In genomic region chr3:184715943-184716651, GRCh38 we compare ENCODE assay signal across 11 cellular contexts. TPM values are rescaled to one million over a fixed set of nuclear protein-coding genes. Genes with fewer than 3 reads are reported as not detected.
DNase-seq lines count a peak whose midpoint lies in the region; ATAC-seq and TF ChIP-seq lines count a peak whose summit lies in the region.
"Had no signal": no experiment of that assay in that cellular context is flagged by ENCODE, and none has a peak within 500 bp of the region (broad histone marks: within the 10 kb centered on the region; RNA-seq: fewer than 3 reads in every experiment).

No MANE protein-coding gene starts in this region.

- ATAC-seq in GM23338 (no peak), left lobe of liver (no peak), HG03354 (IDR thresholded peaks at IDR 0.05; ENCODE audit: poor library complexity, severe bottlenecking, unreplicated experiment) (no peak)

- H3K4me1 ChIP-seq in GM23338 (ENCODE audit: insufficient read depth) (peaks cover 33% of the 10 kb centered on the region), spleen (peaks cover under 1 to 38% (median 14%) of the 10 kb centered on the region in 6 donors)

- no peak for TF ChIP-seq CTCF in GM23338 (conservative IDR thresholded peaks at IDR 0.05; ENCODE audit: low read depth in 2 of 2)
- TF ChIP-seq CTCF in MCF 10A (IDR thresholded peaks at IDR 0.05; ENCODE audit: unreplicated experiment), result no peak
- TF ChIP-seq CTCF in spleen (IDR thresholded peaks at IDR 0.05 in 8 of 11, conservative IDR thresholded peaks at IDR 0.05 in 3 of 11), result no peak

- no peaks in the 10 kb centered on the region for H3K9me3 Mint-ChIP-seq in GM23338
- H3K9me3 Mint-ChIP-seq in MCF 10A (ENCODE audit: unreplicated experiment), result no peaks in the 10 kb centered on the region

- no peaks in the 10 kb centered on the region for H3K9me3 ChIP-seq in spleen
- H3K9me3 ChIP-seq: esophagus squamous epithelium had no signal

- no peaks in the 10 kb centered on the region for H4K20me1 ChIP-seq in GM23338 (replicated peaks; ENCODE audit: insufficient read depth)

- intact Hi-C loops in MCF 10A (cut with micrococcal nuclease) (no loop called here), spleen (cut with DNase I; ENCODE audit: low total_unique reads) (no loop called here)

- H3K36me3 Mint-ChIP-seq in GM23338 (ENCODE audit: low read depth), result no peaks in the 10 kb centered on the region
- H3K36me3 Mint-ChIP-seq in MCF 10A (ENCODE audit: insufficient read depth, unreplicated experiment), result peaks cover 14% of the 10 kb centered on the region
- H3K36me3 Mint-ChIP-seq: activated naive CD8-positive, alpha-beta T cell had no signal

- no peaks in the 10 kb centered on the region for H3K27me3 Mint-ChIP-seq in GM23338 (ENCODE audit: insufficient read depth, low read depth, poor library complexity)
- no peaks in the 10 kb centered on the region for H3K27me3 Mint-ChIP-seq in MCF 10A (ENCODE audit: insufficient read depth, unreplicated experiment)
- H3K27me3 Mint-ChIP-seq: activated naive CD8-positive, alpha-beta T cell had no signal

- no TSS peak for BruUV-seq in MCF 10A (replicated peaks; lab: Mats Ljungman, UMichigan)

- no peaks in the 10 kb centered on the region for H3K27me3 ChIP-seq in GM23338 (ENCODE audit: insufficient read depth)
- H3K27me3 ChIP-seq in spleen (replicated peaks in 1 of 7), result no peaks in the 10 kb centered on the region
- H3K27me3 ChIP-seq: esophagus squamous epithelium had no signal

- DNase-seq in GM23338 (ENCODE audit: low spot score) (no peak), MCF 10A (ENCODE audit: unreplicated experiment) (no peak), left lobe of liver (ENCODE audit: low spot score) (peak; percentile 10), spleen (no peak), hepatic stellate cell (ENCODE audit: low spot score) (no peak), SKM-1 treated with dmso at 0.1 percent for 144 hours (lab: John Stamatoyannopoulos, UW; ENCODE audit: unreplicated experiment) (no peak), NCI-H146 (lab: John Stamatoyannopoulos, UW) (no peak)
- DNase-seq: esophagus squamous epithelium, KG1 had no signal

- H3K36me3 ChIP-seq in GM23338 (ENCODE audit: insufficient read depth) (no peaks in the 10 kb centered on the region), spleen (no peaks in the 10 kb centered on the region)
- H3K36me3 ChIP-seq: esophagus squamous epithelium had no signal

- 0 out of 2 replicates have a peak overlapping the region, but pooled peaks have one; percentile 91 for H2AFZ ChIP-seq in GM23338

- H3K27ac Mint-ChIP-seq in GM23338, result peak overlapping the region; percentile 4; the same call in 1 of the 2 replicates
- H3K27ac Mint-ChIP-seq in MCF 10A (ENCODE audit: low read depth, unreplicated experiment), result peak overlapping the region; percentile 14
- H3K27ac Mint-ChIP-seq: activated naive CD8-positive, alpha-beta T cell had no signal

- no peaks in the 10 kb centered on the region for H3K9me2 ChIP-seq in GM23338 (ENCODE audit: insufficient read depth)

- H3K4me3 Mint-ChIP-seq in GM23338, result peak overlapping the region; percentile 18; the same call in 2 of the 3 replicates
- H3K4me3 Mint-ChIP-seq in MCF 10A (ENCODE audit: unreplicated experiment), result no peak overlapping the region
- H3K4me3 Mint-ChIP-seq: activated naive CD8-positive, alpha-beta T cell had no signal

- H3K27ac ChIP-seq in GM23338 (ENCODE audit: low read depth) (0 out of 2 replicates have a peak overlapping the region, but pooled peaks have one; percentile 82), spleen (peak overlapping the region in 5 of 8 donors; percentile 17 to 49 (median 35))

- no peak for TF ChIP-seq POLR2A in spleen (IDR thresholded peaks at IDR 0.05)

- peaks cover 3% of the 10 kb centered on the region for H3K79me2 ChIP-seq in GM23338 (replicated peaks; ENCODE audit: insufficient read depth)

- CTCF ChIA-PET in MCF 10A (lab: Yijun Ruan, JAX), result interaction anchor here (1.1 to 2.9 kb wide), 4 partner anchors 11 to 155 kb away, joined by 3 to 17 read pairs (median 5); partner anchors contain the start of gene EPHB3

- H3K4me3 ChIP-seq in GM23338 (peak overlapping the region; percentile 37; the same call in 1 of the 2 replicates), spleen (no peak overlapping the region)

- H3K4me2 ChIP-seq in GM23338, result peak overlapping the region; percentile 69

- POLR2A ChIA-PET in MCF 10A (lab: Yijun Ruan, JAX), result interaction anchor here (0.7 to 1.3 kb wide), 7 partner anchors 9 to 151 kb away, joined by 3 to 9 read pairs (median 4); no protein-coding TSS in a partner anchor

- peaks cover 37% of the 10 kb centered on the region for H3K4me1 Mint-ChIP-seq in GM23338
- peaks cover 26% of the 10 kb centered on the region for H3K4me1 Mint-ChIP-seq in MCF 10A (ENCODE audit: insufficient read depth, unreplicated experiment)

- 73 to 87% (median 81%) methylated on average over 8 of the region's 8 CpGs for WGBS in spleen, 5 donors

- 0 out of 2 replicates have a peak, but pooled peaks cover 4% of the 10 kb centered on the region for H3F3A ChIP-seq in GM23338 (replicated peaks; ENCODE audit: low read depth)

TF ChIP-seq in GM23338, 12 proteins besides CTCF, POLR2A, EP300 and RAD21:
- no peak for TF ChIP-seq CREB1 (CRISPR knock-in tag; IDR thresholded peaks at IDR 0.05; ENCODE audit: low read depth)
- TF ChIP-seq POLR2AphosphoS5 (IDR thresholded peaks at IDR 0.05; ENCODE audit: low read depth), result no peak
- no peak for TF ChIP-seq ETS1 (IDR thresholded peaks at IDR 0.05)
- TF ChIP-seq STAT1 (IDR thresholded peaks at IDR 0.05; ENCODE audit: unreplicated experiment), result no peak
- TF ChIP-seq ZNF114 (CRISPR knock-in tag; IDR thresholded peaks at IDR 0.05), result no peak
- no peak for TF ChIP-seq NANOG (IDR thresholded peaks at IDR 0.05; ENCODE audit: borderline replicate concordance)
- no peak for TF ChIP-seq ZNF331 (CRISPR knock-in tag; IDR thresholded peaks at IDR 0.05; ENCODE audit: low read depth)
- TF ChIP-seq REST (IDR thresholded peaks at IDR 0.05; ENCODE audit: unreplicated experiment), result no peak
- no peak for TF ChIP-seq EZH2phosphoT487 (IDR thresholded peaks at IDR 0.05; ENCODE audit: unreplicated experiment)

RNA-seq across cellular contexts. Expression of gene MAGEF1, which starts 4.2 kb away (rescaled TPM):
- total RNA-seq in GM23338 (2014; rRNA removed; shearing (Covaris generic)), result 66.5 and 79.4 TPM in 2 replicates
- polyA plus RNA-seq in GM23338 (2016; fragmentation: Nextera tagmentation; extraction: Ambion mirVana) (86.6 and 88.7 TPM in 2 replicates), spleen (10 to 100 TPM; 36.2 to 42.1 (median 38.1) TPM)
- total RNA-seq in MCF 10A (2022) (34.5 and 41.2 TPM in 2 replicates), left lobe of liver (12.0 TPM), spleen (10 to 100 TPM; 16.5 to 22.6 (median 19.0) TPM)
